1 cellular context compared by ENCODE assay signal in genomic region chr7:16849295-16850148, GRCh38.
TF ChIP-seq lines count a peak whose summit lies in the region.

No MANE protein-coding gene starts in this region.

TF ChIP-seq in K562, 482 proteins besides CTCF, POLR2A, EP300 and RAD21:
- TF ChIP-seq NFATC3 (IDR thresholded peaks at IDR 0.05) (no peak), FOXM1 (IDR thresholded peaks at IDR 0.05; ENCODE audit: low read depth) (peak; percentile 76; the same call in 1 of the 2 replicates), FOXM1 (CRISPR knock-in tag; IDR thresholded peaks at IDR 0.05; ENCODE audit: low read depth) (no peak), ZNF239 (CRISPR knock-in tag; IDR thresholded peaks at IDR 0.05) (peak; percentile 92)
